28 cellular contexts compared by ENCODE assay signal in genomic region chr1:31809698-31810097, GRCh38. TPM values are rescaled to one million over a fixed set of nuclear protein-coding genes. Genes with fewer than 3 reads are reported as not detected.
"Had no signal": no experiment of that assay in that cellular context is flagged by ENCODE, and none has a peak within 500 bp of the region (broad histone marks: within the 10 kb centered on the region; RNA-seq: fewer than 3 reads in every experiment).

No MANE protein-coding gene starts in this region.

- H3K36me3 Mint-ChIP-seq: activated naive CD4-positive, alpha-beta T cell treated with anti-CD3 and anti-CD28 coated beads, Interleukin-2, amount 10 ng/mL, durations not matched to agents 7 days and 5 days; mesothelial cell of epicardium; naive thymus-derived CD8-positive, alpha-beta T cell; T-cell had no signal

- H3K4me3 Mint-ChIP-seq: activated CD4-positive, alpha-beta T cell treated with anti-CD3 and anti-CD28 coated beads, Interleukin-2, amount 10 ng/mL, durations not matched to agents 7 days and 5 days; activated naive CD4-positive, alpha-beta T cell treated with anti-CD3 and anti-CD28 coated beads, Interleukin-2, amount 10 ng/mL, durations not matched to agents 7 days and 5 days; activated naive CD8-positive, alpha-beta T cell treated with anti-CD3 and anti-CD28 coated beads, Interleukin-2, amount 50 U/mL, for 24 hours; activated T-cell treated with anti-CD3 and anti-CD28 coated beads, Interleukin-2, amount 50 U/mL, for 72 hours; mesothelial cell of epicardium; naive thymus-derived CD8-positive, alpha-beta T cell; stimulated activated naive CD8-positive, alpha-beta T cell treated with anti-CD3 and anti-CD28 coated beads, Interleukin-15, Interleukin-2, amounts not matched to agents 100 ng/mL and 50 ng/mL, for 24 hours; T-cell; T-helper 2 cell treated with Interferon-gamma antibody and Interleukin-4, amounts not matched to agents 5 μg/mL and 100 μg/mL, for 36 hours had no signal

- H3K27ac ChIP-seq: body of pancreas, cardiac muscle cell, esophagus squamous epithelium, gastrocnemius medialis, ovary, psoas muscle, right atrium auricular region, suprapubic skin, transverse colon, uterus, VCaP had no signal

- H3K4me1 ChIP-seq: body of pancreas, gastrocnemius medialis, psoas muscle, right atrium auricular region, transverse colon, uterus had no signal

- H3K27ac Mint-ChIP-seq: activated CD4-positive, alpha-beta T cell treated with anti-CD3 and anti-CD28 coated beads, Interleukin-2, amount 10 ng/mL, durations not matched to agents 7 days and 5 days; activated naive CD4-positive, alpha-beta T cell treated with anti-CD3 and anti-CD28 coated beads, Interleukin-2, amount 10 ng/mL, durations not matched to agents 7 days and 5 days; activated naive CD8-positive, alpha-beta T cell treated with anti-CD3 and anti-CD28 coated beads, Interleukin-2, amount 50 U/mL, for 24 hours; activated T-cell treated with anti-CD3 and anti-CD28 coated beads, Interleukin-2, amount 50 U/mL, for 72 hours; mesothelial cell of epicardium; stimulated activated naive CD8-positive, alpha-beta T cell treated with anti-CD3 and anti-CD28 coated beads, Interleukin-15, Interleukin-2, amounts not matched to agents 100 ng/mL and 50 ng/mL, for 24 hours; T-cell; T-helper 2 cell treated with Interferon-gamma antibody and Interleukin-4, amounts not matched to agents 5 μg/mL and 100 μg/mL, for 36 hours had no signal

- H3K4me1 Mint-ChIP-seq: activated CD4-positive, alpha-beta T cell treated with anti-CD3 and anti-CD28 coated beads, Interleukin-2, amount 10 ng/mL, durations not matched to agents 7 days and 5 days; activated naive CD4-positive, alpha-beta T cell treated with anti-CD3 and anti-CD28 coated beads, Interleukin-2, amount 10 ng/mL, durations not matched to agents 7 days and 5 days; activated naive CD8-positive, alpha-beta T cell treated with anti-CD3 and anti-CD28 coated beads, Interleukin-2, amount 50 U/mL, for 24 hours; naive thymus-derived CD8-positive, alpha-beta T cell had no signal

- H3K9me3 ChIP-seq: body of pancreas, esophagus squamous epithelium, gastrocnemius medialis, ovary, psoas muscle, right atrium auricular region, suprapubic skin, transverse colon, uterus had no signal

- H3K9me3 Mint-ChIP-seq: activated CD4-positive, alpha-beta T cell treated with anti-CD3 and anti-CD28 coated beads, Interleukin-2, amount 10 ng/mL, durations not matched to agents 7 days and 5 days; activated naive CD4-positive, alpha-beta T cell treated with anti-CD3 and anti-CD28 coated beads, Interleukin-2, amount 10 ng/mL, durations not matched to agents 7 days and 5 days; activated naive CD8-positive, alpha-beta T cell treated with anti-CD3 and anti-CD28 coated beads, Interleukin-2, amount 50 U/mL, for 24 hours; activated T-cell treated with anti-CD3 and anti-CD28 coated beads, Interleukin-2, amount 50 U/mL, for 72 hours; mesothelial cell of epicardium; naive thymus-derived CD8-positive, alpha-beta T cell; stimulated activated naive CD8-positive, alpha-beta T cell treated with anti-CD3 and anti-CD28 coated beads, Interleukin-15, Interleukin-2, amounts not matched to agents 100 ng/mL and 50 ng/mL, for 24 hours; T-cell; T-helper 2 cell treated with Interferon-gamma antibody and Interleukin-4, amounts not matched to agents 5 μg/mL and 100 μg/mL, for 36 hours had no signal

- DNase-seq: activated CD4-positive, alpha-beta T cell treated with anti-CD3 and anti-CD28 coated beads, Interleukin-2, amount 10 ng/mL, durations not matched to agents 7 days and 5 days; activated CD4-positive, CD25-positive, alpha-beta regulatory T cell treated with anti-CD3 and anti-CD28 coated beads, Interleukin-2, amount 50 U/mL, for 72 hours; activated CD8-positive, alpha-beta memory T cell treated with anti-CD3 and anti-CD28 coated beads, Interleukin-2, amount 50 U/mL, for 4 hours; activated effector memory CD4-positive, alpha-beta T cell treated with Interleukin-2 at 50 U/mL for 16 hours; activated naive CD4-positive, alpha-beta T cell treated with anti-CD3 and anti-CD28 coated beads, Interleukin-2, amount 10 ng/mL, durations not matched to agents 7 days and 5 days; activated naive CD8-positive, alpha-beta T cell treated with anti-CD3 and anti-CD28 coated beads, Interleukin-2, amount 50 U/mL, for 24 hours; activated T-cell treated with anti-CD3 and anti-CD28 coated beads, Interleukin-2, amount 50 U/mL, for 72 hours; body of pancreas; esophagus squamous epithelium; gastrocnemius medialis; hippocampal formation; naive thymus-derived CD8-positive, alpha-beta T cell; ovary; stimulated activated CD4-positive, alpha-beta T cell treated with anti-CD3 and anti-CD28 coated beads, Interleukin-1b, Interleukin-23, amount 100 ng/mL, for 48 hours; T-cell; transverse colon; uterus had no signal

- H3K4me3 ChIP-seq: body of pancreas, cardiac muscle cell, esophagus squamous epithelium, gastrocnemius medialis, lung, ovary, psoas muscle, right atrium auricular region, suprapubic skin, transverse colon, uterus had no signal

- H3K36me3 ChIP-seq: cardiac muscle cell, esophagus squamous epithelium, gastrocnemius medialis, ovary, right atrium auricular region, suprapubic skin, transverse colon, uterus had no signal

- ATAC-seq: activated naive CD8-positive, alpha-beta T cell treated with anti-CD3 and anti-CD28 coated beads, Interleukin-2, amount 50 U/mL, for 24 hours; activated T-cell treated with anti-CD3 and anti-CD28 coated beads, Interleukin-2, amount 50 U/mL, for 72 hours; body of pancreas; gastrocnemius medialis; naive thymus-derived CD8-positive, alpha-beta T cell; psoas muscle; SK-N-SH treated with all-trans-retinoic acid at 6 μM for 48 hours; T-cell had no signal

- H3K27me3 Mint-ChIP-seq: activated naive CD8-positive, alpha-beta T cell treated with anti-CD3 and anti-CD28 coated beads, Interleukin-2, amount 50 U/mL, for 24 hours; naive thymus-derived CD8-positive, alpha-beta T cell; stimulated activated naive CD8-positive, alpha-beta T cell treated with anti-CD3 and anti-CD28 coated beads, Interleukin-15, Interleukin-2, amounts not matched to agents 100 ng/mL and 50 ng/mL, for 24 hours; T-cell had no signal

RNA-seq across cellular contexts. Expression of gene SPOCD1, which starts 6.1 kb away (rescaled TPM):
- total RNA-seq: gastrocnemius medialis, skeletal muscle tissue, T-cell had no signal
